1 cellular context compared by ENCODE assay signal in the genomic region with DNA sequence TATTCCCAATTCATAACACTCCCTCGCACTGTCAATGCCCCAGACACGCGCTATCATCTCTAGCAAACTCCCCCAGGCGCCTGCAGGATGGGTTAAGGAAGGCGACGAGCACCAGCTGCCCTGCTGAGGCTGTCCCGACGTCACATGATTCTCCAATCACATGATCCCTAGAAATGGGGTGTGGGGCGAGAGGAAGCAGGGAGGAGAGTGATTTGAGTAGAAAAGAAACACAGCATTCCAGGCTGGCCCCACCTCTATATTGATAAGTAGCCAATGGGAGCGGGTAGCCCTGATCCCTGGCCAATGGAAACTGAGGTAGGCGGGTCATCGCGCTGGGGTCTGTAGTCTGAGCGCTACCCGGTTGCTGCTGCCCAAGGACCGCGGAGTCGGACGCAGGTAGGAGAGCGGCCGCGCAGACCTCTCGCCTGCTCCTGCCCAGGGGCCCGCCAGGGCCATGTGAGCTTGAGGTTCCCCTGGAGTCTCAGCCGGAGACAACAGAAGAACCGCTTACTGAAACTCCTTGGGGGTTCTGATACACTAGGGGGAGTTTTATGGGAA.
TF ChIP-seq lines count a peak whose summit lies in the region.

Gene GRN, plus strand, starts transcription at position 364 of the 558 bp plus-strand sequence. CDS start 3,863 bp downstream, outside the sequence.

TF ChIP-seq in HepG2, 621 proteins besides CTCF, POLR2A, EP300 and RAD21 (continued from another document and continues in another):
- TF ChIP-seq, protein P1, sequence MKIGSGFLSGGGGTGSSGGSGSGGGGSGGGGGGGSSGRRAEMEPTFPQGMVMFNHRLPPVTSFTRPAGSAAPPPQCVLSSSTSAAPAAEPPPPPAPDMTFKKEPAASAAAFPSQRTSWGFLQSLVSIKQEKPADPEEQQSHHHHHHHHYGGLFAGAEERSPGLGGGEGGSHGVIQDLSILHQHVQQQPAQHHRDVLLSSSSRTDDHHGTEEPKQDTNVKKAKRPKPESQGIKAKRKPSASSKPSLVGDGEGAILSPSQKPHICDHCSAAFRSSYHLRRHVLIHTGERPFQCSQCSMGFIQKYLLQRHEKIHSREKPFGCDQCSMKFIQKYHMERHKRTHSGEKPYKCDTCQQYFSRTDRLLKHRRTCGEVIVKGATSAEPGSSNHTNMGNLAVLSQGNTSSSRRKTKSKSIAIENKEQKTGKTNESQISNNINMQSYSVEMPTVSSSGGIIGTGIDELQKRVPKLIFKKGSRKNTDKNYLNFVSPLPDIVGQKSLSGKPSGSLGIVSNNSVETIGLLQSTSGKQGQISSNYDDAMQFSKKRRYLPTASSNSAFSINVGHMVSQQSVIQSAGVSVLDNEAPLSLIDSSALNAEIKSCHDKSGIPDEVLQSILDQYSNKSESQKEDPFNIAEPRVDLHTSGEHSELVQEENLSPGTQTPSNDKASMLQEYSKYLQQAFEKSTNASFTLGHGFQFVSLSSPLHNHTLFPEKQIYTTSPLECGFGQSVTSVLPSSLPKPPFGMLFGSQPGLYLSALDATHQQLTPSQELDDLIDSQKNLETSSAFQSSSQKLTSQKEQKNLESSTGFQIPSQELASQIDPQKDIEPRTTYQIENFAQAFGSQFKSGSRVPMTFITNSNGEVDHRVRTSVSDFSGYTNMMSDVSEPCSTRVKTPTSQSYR (CRISPR knock-in tag; IDR thresholded peaks at IDR 0.05; ENCODE audit: borderline replicate concordance), result peak; percentile 96
- TF ChIP-seq SP140L (CRISPR knock-in tag; IDR thresholded peaks at IDR 0.05; ENCODE audit: borderline replicate concordance), result no peak
- TF ChIP-seq, protein P2, sequence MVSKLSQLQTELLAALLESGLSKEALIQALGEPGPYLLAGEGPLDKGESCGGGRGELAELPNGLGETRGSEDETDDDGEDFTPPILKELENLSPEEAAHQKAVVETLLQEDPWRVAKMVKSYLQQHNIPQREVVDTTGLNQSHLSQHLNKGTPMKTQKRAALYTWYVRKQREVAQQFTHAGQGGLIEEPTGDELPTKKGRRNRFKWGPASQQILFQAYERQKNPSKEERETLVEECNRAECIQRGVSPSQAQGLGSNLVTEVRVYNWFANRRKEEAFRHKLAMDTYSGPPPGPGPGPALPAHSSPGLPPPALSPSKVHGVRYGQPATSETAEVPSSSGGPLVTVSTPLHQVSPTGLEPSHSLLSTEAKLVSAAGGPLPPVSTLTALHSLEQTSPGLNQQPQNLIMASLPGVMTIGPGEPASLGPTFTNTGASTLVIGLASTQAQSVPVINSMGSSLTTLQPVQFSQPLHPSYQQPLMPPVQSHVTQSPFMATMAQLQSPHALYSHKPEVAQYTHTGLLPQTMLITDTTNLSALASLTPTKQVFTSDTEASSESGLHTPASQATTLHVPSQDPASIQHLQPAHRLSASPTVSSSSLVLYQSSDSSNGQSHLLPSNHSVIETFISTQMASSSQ (IDR thresholded peaks at IDR 0.05; ENCODE audit: low read depth), result peak; percentile 65
- TF ChIP-seq, protein P2 (CRISPR knock-in tag; IDR thresholded peaks at IDR 0.05; ENCODE audit: borderline replicate concordance), result no peak
- peak; percentile 86 for TF ChIP-seq PATZ1 (CRISPR knock-in tag; IDR thresholded peaks at IDR 0.05)
- no peak for TF ChIP-seq ATF7 (IDR thresholded peaks at IDR 0.05)
- TF ChIP-seq ATF7 (CRISPR knock-in tag; IDR thresholded peaks at IDR 0.05), result 0 out of 2 replicates have a peak, but pooled peaks have one; percentile 15
- peak in 1 of 2 experiments; percentile 91; a peak in 2 of 4 replicates for TF ChIP-seq KLF16 (CRISPR knock-in tag; IDR thresholded peaks at IDR 0.05)
- peak; percentile 64; the same call in 1 of the 2 replicates for TF ChIP-seq ZBTB44 (CRISPR knock-in tag; IDR thresholded peaks at IDR 0.05)
- no peak for TF ChIP-seq FLYWCH1 (CRISPR knock-in tag; IDR thresholded peaks at IDR 0.05)
- no peak for TF ChIP-seq ZNF563 (CRISPR knock-in tag; IDR thresholded peaks at IDR 0.05)
- peak; percentile 88 for TF ChIP-seq ZNF335 (CRISPR knock-in tag; IDR thresholded peaks at IDR 0.05)
- TF ChIP-seq, protein P3, sequence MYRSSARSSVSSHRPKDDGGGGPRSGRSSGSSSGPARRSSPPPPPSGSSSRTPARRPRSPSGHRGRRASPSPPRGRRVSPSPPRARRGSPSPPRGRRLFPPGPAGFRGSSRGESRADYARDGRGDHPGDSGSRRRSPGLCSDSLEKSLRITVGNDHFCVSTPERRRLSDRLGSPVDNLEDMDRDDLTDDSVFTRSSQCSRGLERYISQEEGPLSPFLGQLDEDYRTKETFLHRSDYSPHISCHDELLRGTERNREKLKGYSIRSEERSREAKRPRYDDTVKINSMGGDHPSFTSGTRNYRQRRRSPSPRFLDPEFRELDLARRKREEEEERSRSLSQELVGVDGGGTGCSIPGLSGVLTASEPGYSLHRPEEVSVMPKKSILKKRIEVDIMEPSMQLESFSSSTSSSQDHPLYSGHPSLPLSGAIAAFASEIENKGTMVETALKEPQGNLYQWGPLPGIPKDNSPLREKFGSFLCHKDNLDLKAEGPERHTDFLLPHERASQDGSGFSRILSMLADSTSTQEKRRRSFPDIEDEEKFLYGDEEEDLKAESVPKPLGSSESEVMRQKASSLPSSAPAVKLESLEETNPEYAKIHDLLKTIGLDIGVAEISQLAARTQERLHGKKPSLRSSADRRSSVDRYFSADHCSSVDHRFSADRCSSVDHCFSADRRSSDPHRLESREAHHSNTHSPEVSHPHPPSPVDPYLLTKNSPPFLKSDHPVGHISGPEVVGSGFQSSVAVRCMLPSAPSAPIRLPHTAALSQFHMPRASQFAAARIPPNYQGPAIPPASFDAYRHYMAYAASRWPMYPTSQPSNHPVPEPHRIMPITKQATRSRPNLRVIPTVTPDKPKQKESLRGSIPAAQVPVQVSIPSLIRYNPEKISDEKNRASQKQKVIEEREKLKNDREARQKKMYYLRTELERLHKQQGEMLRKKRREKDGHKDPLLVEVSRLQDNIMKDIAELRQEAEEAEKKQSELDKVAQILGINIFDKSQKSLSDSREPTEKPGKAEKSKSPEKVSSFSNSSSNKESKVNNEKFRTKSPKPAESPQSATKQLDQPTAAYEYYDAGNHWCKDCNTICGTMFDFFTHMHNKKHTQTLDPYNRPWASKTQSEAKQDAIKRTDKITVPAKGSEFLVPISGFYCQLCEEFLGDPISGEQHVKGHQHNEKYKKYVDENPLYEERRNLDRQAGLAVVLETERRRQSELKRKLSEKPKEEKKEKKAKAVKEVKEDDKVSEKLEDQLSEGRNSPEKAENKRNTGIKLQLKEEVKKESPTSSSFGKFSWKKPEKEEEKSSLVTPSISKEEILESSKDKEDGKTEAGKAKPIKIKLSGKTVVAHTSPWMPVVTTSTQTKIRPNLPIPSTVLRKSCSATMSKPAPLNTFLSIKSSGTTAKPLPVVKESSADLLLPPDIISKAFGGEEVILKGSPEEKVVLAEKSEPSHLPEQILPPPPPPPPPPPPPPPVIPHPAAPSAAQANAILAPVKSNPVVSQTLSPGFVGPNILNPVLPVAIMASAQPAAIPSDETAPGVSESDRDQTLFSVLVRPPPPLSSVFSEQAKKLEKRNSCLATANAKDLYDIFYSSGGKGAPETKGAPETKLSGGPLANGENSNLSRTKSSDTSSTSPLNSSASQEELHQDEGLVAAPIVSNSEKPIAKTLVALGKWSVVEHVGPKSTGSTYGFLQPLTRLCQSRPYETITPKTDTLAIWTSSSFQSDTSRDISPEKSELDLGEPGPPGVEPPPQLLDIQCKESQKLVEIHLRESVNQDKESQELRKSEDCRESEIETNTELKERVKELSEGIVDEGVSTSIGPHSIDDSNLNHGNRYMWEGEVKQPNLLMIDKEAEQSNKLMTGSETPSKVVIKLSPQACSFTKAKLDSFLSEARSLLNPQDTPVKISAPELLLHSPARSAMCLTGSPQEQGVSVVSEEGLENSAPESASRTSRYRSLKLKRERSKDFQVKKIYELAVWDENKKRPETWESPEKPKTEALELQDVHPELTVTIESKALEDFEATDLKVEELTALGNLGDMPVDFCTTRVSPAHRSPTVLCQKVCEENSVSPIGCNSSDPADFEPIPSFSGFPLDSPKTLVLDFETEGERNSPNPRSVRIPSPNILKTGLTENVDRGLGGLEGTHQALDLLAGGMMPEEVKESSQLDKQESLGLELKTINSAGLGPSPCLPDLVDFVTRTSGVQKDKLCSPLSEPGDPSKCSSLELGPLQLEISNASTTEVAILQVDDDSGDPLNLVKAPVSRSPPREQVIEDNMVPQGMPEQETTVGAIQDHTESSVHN (CRISPR knock-in tag; IDR thresholded peaks at IDR 0.05), result no peak; the same call in 1 of the 2 replicates
- TF ChIP-seq, protein P4, sequence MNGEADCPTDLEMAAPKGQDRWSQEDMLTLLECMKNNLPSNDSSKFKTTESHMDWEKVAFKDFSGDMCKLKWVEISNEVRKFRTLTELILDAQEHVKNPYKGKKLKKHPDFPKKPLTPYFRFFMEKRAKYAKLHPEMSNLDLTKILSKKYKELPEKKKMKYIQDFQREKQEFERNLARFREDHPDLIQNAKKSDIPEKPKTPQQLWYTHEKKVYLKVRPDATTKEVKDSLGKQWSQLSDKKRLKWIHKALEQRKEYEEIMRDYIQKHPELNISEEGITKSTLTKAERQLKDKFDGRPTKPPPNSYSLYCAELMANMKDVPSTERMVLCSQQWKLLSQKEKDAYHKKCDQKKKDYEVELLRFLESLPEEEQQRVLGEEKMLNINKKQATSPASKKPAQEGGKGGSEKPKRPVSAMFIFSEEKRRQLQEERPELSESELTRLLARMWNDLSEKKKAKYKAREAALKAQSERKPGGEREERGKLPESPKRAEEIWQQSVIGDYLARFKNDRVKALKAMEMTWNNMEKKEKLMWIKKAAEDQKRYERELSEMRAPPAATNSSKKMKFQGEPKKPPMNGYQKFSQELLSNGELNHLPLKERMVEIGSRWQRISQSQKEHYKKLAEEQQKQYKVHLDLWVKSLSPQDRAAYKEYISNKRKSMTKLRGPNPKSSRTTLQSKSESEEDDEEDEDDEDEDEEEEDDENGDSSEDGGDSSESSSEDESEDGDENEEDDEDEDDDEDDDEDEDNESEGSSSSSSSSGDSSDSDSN (CRISPR knock-in tag; IDR thresholded peaks at IDR 0.05), result 0 out of 2 replicates have a peak, but pooled peaks have one; percentile 60
- TF ChIP-seq ZBTB46 (CRISPR knock-in tag; IDR thresholded peaks at IDR 0.05; ENCODE audit: borderline replicate concordance), result no peak
- peak; percentile 74 for TF ChIP-seq RXRB (CRISPR knock-in tag; IDR thresholded peaks at IDR 0.05; ENCODE audit: borderline replicate concordance)
- TF ChIP-seq TGIF2 (CRISPR knock-in tag; IDR thresholded peaks at IDR 0.05), result peak; percentile 95
- TF ChIP-seq RFX5 (IDR thresholded peaks at IDR 0.05; ENCODE audit: low read depth, low read length), result peak; percentile 65; the same call in 1 of the 2 replicates
- 0 out of 2 replicates have a peak, but pooled peaks have one; percentile 21 for TF ChIP-seq ZNF746 (CRISPR knock-in tag; IDR thresholded peaks at IDR 0.05)
